In the genomic region with DNA sequence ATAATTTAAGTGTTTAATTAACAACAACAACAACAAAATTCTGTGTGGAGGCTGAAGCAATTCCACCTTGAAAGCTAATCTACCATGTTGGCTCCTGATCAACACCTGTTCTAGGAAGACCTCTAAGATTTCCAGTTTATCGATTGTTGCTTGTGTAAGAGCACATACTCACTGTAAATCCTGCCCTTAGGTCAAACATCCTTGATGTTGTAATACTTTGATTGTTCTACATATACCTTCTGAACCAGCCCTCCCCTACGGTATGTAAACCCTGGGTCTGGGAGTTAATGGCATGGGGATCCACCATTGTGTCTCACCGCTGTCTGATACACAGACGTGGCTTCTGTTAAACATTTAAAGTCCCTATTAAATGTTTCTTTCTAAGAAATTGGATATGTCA, we compare ENCODE assay signal across 1 cellular context.
TF ChIP-seq lines count a peak whose summit lies in the region.

No MANE protein-coding gene starts in this region.

TF ChIP-seq in HepG2, 621 proteins besides CTCF, POLR2A, EP300 and RAD21 (continued from another document and continues in another):
- TF ChIP-seq CERS6 (CRISPR knock-in tag; IDR thresholded peaks at IDR 0.05) (no peak), ZNF256 (CRISPR knock-in tag; conservative IDR thresholded peaks at IDR 0.05) (no peak), ZSCAN12 (CRISPR knock-in tag; IDR thresholded peaks at IDR 0.05) (no peak), TCF7L2 (IDR thresholded peaks at IDR 0.05; ENCODE audit: low read depth, low read length) (no peak), SNAPC5 (CRISPR knock-in tag; IDR thresholded peaks at IDR 0.05; ENCODE audit: borderline replicate concordance) (no peak), ISX (CRISPR knock-in tag; conservative IDR thresholded peaks at IDR 0.05) (no peak), ZBTB42 (CRISPR knock-in tag; IDR thresholded peaks at IDR 0.05) (no peak), NFE2L2 (IDR thresholded peaks at IDR 0.05; ENCODE audit: low read length) (no peak), ZNF382 (CRISPR knock-in tag; IDR thresholded peaks at IDR 0.05; ENCODE audit: borderline replicate concordance) (no peak), ZNF326 (CRISPR knock-in tag; IDR thresholded peaks at IDR 0.05; ENCODE audit: borderline replicate concordance) (no peak), SALL1 (CRISPR knock-in tag; IDR thresholded peaks at IDR 0.05) (peak; percentile 41; the same call in 1 of the 2 replicates), FOXO1 (CRISPR knock-in tag; IDR thresholded peaks at IDR 0.05) (peak; percentile 55; the same call in 1 of the 2 replicates), ZNF83 (CRISPR knock-in tag; IDR thresholded peaks at IDR 0.05; ENCODE audit: borderline replicate concordance) (no peak), ZNF839 (CRISPR knock-in tag; IDR thresholded peaks at IDR 0.05; ENCODE audit: borderline replicate concordance) (no peak), ZNF652 (CRISPR knock-in tag; IDR thresholded peaks at IDR 0.05; ENCODE audit: borderline replicate concordance, low read depth) (no peak), FOSL1 (CRISPR knock-in tag; IDR thresholded peaks at IDR 0.05; ENCODE audit: borderline replicate concordance) (no peak), FOXJ3 (CRISPR knock-in tag; IDR thresholded peaks at IDR 0.05; ENCODE audit: borderline replicate concordance) (no peak; the same call in 1 of the 2 replicates), HINFP (CRISPR knock-in tag; IDR thresholded peaks at IDR 0.05; ENCODE audit: low read depth) (no peak), U2AF2 (IDR thresholded peaks at IDR 0.05; ENCODE audit: low read depth, low read length) (no peak), MEIS2 (CRISPR knock-in tag; IDR thresholded peaks at IDR 0.05) (no peak), NFE2 (CRISPR knock-in tag; IDR thresholded peaks at IDR 0.05) (no peak), SMYD3 (CRISPR knock-in tag; IDR thresholded peaks at IDR 0.05) (no peak), CBX2 (IDR thresholded peaks at IDR 0.05; ENCODE audit: low read depth, low read length) (no peak), CBX2 (CRISPR knock-in tag; IDR thresholded peaks at IDR 0.05; ENCODE audit: low read depth) (no peak), ZC3H13 (CRISPR knock-in tag; IDR thresholded peaks at IDR 0.05) (no peak), DMAP1 (CRISPR knock-in tag; IDR thresholded peaks at IDR 0.05) (no peak), RXRA (CRISPR knock-in tag; IDR thresholded peaks at IDR 0.05) (no peak), ATF1 (CRISPR knock-in tag; IDR thresholded peaks at IDR 0.05) (no peak), MXD3 (CRISPR knock-in tag; IDR thresholded peaks at IDR 0.05) (no peak), TBP (CRISPR knock-in tag; IDR thresholded peaks at IDR 0.05) (no peak), ZNF574 (CRISPR knock-in tag; IDR thresholded peaks at IDR 0.05) (no peak), TCF12 (IDR thresholded peaks at IDR 0.05) (no peak), TCF12 (CRISPR knock-in tag; IDR thresholded peaks at IDR 0.05) (no peak)
- TF ChIP-seq, protein P1, sequence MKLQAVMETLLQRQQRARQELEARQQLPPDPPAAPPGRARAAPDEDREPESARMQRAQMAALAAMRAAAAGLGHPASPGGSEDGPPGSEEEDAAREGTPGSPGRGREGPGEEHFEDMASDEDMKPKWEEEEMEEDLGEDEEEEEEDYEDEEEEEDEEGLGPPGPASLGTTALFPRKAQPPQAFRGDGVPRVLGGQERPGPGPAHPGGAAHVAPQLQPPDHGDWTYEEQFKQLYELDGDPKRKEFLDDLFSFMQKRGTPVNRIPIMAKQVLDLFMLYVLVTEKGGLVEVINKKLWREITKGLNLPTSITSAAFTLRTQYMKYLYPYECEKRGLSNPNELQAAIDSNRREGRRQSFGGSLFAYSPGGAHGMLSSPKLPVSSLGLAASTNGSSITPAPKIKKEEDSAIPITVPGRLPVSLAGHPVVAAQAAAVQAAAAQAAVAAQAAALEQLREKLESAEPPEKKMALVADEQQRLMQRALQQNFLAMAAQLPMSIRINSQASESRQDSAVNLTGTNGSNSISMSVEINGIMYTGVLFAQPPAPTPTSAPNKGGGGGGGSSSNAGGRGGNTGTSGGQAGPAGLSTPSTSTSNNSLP (IDR thresholded peaks at IDR 0.05; ENCODE audit: low read depth, low read length), result peak; percentile 89
- TF ChIP-seq, protein P2, sequence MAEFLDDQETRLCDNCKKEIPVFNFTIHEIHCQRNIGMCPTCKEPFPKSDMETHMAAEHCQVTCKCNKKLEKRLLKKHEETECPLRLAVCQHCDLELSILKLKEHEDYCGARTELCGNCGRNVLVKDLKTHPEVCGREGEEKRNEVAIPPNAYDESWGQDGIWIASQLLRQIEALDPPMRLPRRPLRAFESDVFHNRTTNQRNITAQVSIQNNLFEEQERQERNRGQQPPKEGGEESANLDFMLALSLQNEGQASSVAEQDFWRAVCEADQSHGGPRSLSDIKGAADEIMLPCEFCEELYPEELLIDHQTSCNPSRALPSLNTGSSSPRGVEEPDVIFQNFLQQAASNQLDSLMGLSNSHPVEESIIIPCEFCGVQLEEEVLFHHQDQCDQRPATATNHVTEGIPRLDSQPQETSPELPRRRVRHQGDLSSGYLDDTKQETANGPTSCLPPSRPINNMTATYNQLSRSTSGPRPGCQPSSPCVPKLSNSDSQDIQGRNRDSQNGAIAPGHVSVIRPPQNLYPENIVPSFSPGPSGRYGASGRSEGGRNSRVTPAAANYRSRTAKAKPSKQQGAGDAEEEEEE (CRISPR knock-in tag; IDR thresholded peaks at IDR 0.05; ENCODE audit: borderline replicate concordance), result no peak
- TF ChIP-seq, protein P3, sequence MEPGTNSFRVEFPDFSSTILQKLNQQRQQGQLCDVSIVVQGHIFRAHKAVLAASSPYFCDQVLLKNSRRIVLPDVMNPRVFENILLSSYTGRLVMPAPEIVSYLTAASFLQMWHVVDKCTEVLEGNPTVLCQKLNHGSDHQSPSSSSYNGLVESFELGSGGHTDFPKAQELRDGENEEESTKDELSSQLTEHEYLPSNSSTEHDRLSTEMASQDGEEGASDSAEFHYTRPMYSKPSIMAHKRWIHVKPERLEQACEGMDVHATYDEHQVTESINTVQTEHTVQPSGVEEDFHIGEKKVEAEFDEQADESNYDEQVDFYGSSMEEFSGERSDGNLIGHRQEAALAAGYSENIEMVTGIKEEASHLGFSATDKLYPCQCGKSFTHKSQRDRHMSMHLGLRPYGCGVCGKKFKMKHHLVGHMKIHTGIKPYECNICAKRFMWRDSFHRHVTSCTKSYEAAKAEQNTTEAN (CRISPR knock-in tag; conservative IDR thresholded peaks at IDR 0.05), result no peak
- TF ChIP-seq, protein P4, sequence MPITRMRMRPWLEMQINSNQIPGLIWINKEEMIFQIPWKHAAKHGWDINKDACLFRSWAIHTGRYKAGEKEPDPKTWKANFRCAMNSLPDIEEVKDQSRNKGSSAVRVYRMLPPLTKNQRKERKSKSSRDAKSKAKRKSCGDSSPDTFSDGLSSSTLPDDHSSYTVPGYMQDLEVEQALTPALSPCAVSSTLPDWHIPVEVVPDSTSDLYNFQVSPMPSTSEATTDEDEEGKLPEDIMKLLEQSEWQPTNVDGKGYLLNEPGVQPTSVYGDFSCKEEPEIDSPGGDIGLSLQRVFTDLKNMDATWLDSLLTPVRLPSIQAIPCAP (CRISPR knock-in tag; IDR thresholded peaks at IDR 0.05; ENCODE audit: low read depth), result no peak
- TF ChIP-seq, protein P5, sequence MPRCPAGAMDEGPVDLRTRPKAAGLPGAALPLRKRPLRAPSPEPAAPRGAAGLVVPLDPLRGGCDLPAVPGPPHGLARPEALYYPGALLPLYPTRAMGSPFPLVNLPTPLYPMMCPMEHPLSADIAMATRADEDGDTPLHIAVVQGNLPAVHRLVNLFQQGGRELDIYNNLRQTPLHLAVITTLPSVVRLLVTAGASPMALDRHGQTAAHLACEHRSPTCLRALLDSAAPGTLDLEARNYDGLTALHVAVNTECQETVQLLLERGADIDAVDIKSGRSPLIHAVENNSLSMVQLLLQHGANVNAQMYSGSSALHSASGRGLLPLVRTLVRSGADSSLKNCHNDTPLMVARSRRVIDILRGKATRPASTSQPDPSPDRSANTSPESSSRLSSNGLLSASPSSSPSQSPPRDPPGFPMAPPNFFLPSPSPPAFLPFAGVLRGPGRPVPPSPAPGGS (CRISPR knock-in tag; IDR thresholded peaks at IDR 0.05), result no peak
- TF ChIP-seq, protein P6, sequence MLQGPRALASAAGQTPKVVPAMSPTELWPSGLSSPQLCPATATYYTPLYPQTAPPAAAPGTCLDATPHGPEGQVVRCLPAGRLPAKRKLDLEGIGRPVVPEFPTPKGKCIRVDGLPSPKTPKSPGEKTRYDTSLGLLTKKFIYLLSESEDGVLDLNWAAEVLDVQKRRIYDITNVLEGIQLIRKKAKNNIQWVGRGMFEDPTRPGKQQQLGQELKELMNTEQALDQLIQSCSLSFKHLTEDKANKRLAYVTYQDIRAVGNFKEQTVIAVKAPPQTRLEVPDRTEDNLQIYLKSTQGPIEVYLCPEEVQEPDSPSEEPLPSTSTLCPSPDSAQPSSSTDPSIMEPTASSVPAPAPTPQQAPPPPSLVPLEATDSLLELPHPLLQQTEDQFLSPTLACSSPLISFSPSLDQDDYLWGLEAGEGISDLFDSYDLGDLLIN (CRISPR knock-in tag; IDR thresholded peaks at IDR 0.05; ENCODE audit: borderline replicate concordance), result no peak
- TF ChIP-seq, protein P7, sequence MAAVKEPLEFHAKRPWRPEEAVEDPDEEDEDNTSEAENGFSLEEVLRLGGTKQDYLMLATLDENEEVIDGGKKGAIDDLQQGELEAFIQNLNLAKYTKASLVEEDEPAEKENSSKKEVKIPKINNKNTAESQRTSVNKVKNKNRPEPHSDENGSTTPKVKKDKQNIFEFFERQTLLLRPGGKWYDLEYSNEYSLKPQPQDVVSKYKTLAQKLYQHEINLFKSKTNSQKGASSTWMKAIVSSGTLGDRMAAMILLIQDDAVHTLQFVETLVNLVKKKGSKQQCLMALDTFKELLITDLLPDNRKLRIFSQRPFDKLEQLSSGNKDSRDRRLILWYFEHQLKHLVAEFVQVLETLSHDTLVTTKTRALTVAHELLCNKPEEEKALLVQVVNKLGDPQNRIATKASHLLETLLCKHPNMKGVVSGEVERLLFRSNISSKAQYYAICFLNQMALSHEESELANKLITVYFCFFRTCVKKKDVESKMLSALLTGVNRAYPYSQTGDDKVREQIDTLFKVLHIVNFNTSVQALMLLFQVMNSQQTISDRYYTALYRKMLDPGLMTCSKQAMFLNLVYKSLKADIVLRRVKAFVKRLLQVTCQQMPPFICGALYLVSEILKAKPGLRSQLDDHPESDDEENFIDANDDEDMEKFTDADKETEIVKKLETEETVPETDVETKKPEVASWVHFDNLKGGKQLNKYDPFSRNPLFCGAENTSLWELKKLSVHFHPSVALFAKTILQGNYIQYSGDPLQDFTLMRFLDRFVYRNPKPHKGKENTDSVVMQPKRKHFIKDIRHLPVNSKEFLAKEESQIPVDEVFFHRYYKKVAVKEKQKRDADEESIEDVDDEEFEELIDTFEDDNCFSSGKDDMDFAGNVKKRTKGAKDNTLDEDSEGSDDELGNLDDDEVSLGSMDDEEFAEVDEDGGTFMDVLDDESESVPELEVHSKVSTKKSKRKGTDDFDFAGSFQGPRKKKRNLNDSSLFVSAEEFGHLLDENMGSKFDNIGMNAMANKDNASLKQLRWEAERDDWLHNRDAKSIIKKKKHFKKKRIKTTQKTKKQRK (IDR thresholded peaks at IDR 0.05; ENCODE audit: low read length), result no peak
- TF ChIP-seq, protein P8, sequence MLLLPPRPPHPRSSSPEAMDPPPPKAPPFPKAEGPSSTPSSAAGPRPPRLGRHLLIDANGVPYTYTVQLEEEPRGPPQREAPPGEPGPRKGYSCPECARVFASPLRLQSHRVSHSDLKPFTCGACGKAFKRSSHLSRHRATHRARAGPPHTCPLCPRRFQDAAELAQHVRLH (CRISPR knock-in tag; IDR thresholded peaks at IDR 0.05; ENCODE audit: borderline replicate concordance, low read depth), result no peak
